In genomic region chr1:96565546-96565945, GRCh38 we compare ENCODE assay signal across 18 cellular contexts.
"Had no signal": no experiment of that assay in that cellular context is flagged by ENCODE, and none has a peak within 500 bp of the region (broad histone marks: within the 10 kb centered on the region; RNA-seq: fewer than 3 reads in every experiment).

No MANE protein-coding gene starts in this region.

- H3K27me3 ChIP-seq: adrenal gland, esophagus muscularis mucosa, foreskin keratinocyte, upper lobe of left lung had no signal

- H3K9me3 ChIP-seq: adrenal gland, esophagus muscularis mucosa, lower lobe of right lung, thoracic aorta, upper lobe of left lung had no signal

- DNase-seq: activated CD4-positive, alpha-beta T cell treated with anti-CD3 and anti-CD28 coated beads, Interleukin-2, amount 50 U/mL, for 48 hours; activated gamma-delta T cell treated with Interleukin-2 at 50 U/mL for 16 hours; adrenal gland; effector memory CD4-positive, alpha-beta T cell; foreskin keratinocyte; glutamatergic neuron; hippocampal formation; lower lobe of right lung; midbrain; posterior cingulate gyrus; retina; stimulated activated naive B cell treated with anti-CD40 and anti-IgM and Interleukin-4, amounts not matched to agents 10 μg/mL and 1 μg/mL and 100 μg/mL, for 72 hours; upper lobe of left lung had no signal

- H3K4me1 ChIP-seq: adrenal gland, lower lobe of right lung, upper lobe of left lung had no signal

- H3K36me3 ChIP-seq: adrenal gland, esophagus muscularis mucosa, lower lobe of right lung, thoracic aorta, upper lobe of left lung had no signal

- H3K4me3 ChIP-seq: adrenal gland, esophagus muscularis mucosa, lower lobe of right lung, thoracic aorta, upper lobe of left lung had no signal

- H3K27ac ChIP-seq: adrenal gland, esophagus muscularis mucosa, foreskin keratinocyte, lower lobe of right lung, thoracic aorta, upper lobe of left lung had no signal

- FAIRE-seq: bronchial epithelial cell, endothelial cell of umbilical vein, keratinocyte had no signal
